ENCODE assay signal across 1 cellular context in genomic region chr6:31882344-31882743, GRCh38.
TF ChIP-seq lines count a peak whose summit lies in the region.

No MANE protein-coding gene starts in this region.

TF ChIP-seq in HepG2, 621 proteins besides CTCF, POLR2A, EP300 and RAD21:
- TF ChIP-seq PPARG (CRISPR knock-in tag; conservative IDR thresholded peaks at IDR 0.05) (no peak), PCBP1 (IDR thresholded peaks at IDR 0.05; ENCODE audit: borderline replicate concordance, low read depth, low read length) (0 out of 2 replicates have a peak, but pooled peaks have one; percentile 57), AGO2 (optimal IDR thresholded peaks at IDR 0.05; ENCODE audit: low read depth, low read length) (peak; percentile 25), TRIM24 (CRISPR knock-in tag; IDR thresholded peaks at IDR 0.05) (no peak)
